Comparison of ENCODE assay signal across 8 cellular contexts in the genomic region with DNA sequence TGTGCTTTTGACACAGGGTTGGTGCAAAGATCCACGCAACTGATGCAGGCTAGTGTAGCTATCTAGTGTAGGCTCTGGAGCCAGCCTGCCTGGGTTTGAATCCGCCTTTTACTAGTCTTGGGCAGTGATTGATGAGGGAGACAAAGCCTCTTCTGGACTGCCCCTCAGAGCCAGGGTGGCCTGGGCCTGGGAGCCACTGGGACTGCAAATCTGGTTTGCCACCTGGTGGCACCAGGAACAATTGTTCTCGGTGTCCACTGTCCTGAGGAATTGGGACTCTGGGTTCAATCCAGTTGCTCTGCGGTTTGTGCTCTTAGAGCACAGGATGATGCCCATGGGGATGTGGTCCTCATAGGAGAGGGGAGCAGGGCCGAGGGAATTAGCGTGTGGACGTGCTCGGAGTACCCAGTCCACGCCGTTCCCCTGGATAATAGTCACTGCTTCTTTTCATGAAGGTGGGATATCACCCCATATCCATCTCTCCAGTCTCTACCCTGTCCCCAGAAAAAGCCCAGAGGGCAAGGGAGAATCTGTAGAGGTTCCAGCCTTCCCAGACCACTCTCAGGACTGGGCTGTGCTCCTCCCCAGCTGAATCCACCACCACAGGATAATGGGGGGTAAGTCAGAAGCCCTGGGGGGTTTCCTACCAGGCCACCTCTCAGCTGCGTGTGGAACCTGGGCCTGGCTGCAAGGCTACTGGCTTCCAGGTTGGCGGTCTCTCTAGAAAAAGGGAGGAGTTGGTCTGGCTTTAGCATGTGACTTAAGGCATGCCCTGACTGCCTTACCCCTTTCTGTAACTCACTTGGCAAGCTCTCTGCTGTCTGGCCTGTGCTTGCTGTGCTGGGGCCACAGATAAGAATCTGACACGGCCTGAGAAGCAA. TPM values are rescaled to one million over a fixed set of nuclear protein-coding genes. Genes with fewer than 3 reads are reported as not detected.
DNase-seq lines count a peak whose midpoint lies in the region; ATAC-seq and TF ChIP-seq lines count a peak whose summit lies in the region.

No MANE protein-coding gene starts in this region.

- BruUV-seq in OCI-LY7 (replicated peaks; lab: Mats Ljungman, UMichigan), result no TSS peak

- POLR2A ChIA-PET in OCI-LY7 (lab: Charles Lee), result interaction anchor here (0.6 kb wide), 1 partner anchor 57 kb away, joined by 3 read pairs; no protein-coding TSS in a partner anchor

- no peaks in the 10 kb centered on the region for H3K27me3 ChIP-seq in endodermal cell (ENCODE audit: control insufficient read depth, insufficient read depth, low read length, poor library complexity, severe bottlenecking)

- H3K9me3 Mint-ChIP-seq in endodermal cell (no peaks in the 10 kb centered on the region), progenitor cell of endocrine pancreas (ENCODE audit: low read depth) (no peaks in the 10 kb centered on the region)

- H3K27ac ChIP-seq in OCI-LY7 (ENCODE audit: low read depth, low read length, poor library complexity, severe bottlenecking) (no peak overlapping the region), endodermal cell (ENCODE audit: low read depth, low read length) (no peak overlapping the region)

- H3K9ac ChIP-seq in endodermal cell (ENCODE audit: extremely low read depth, low read length, poor library complexity, severe bottlenecking), result no peak overlapping the region

- H3K27ac Mint-ChIP-seq in endodermal cell (no peak overlapping the region), progenitor cell of endocrine pancreas (no peak overlapping the region)

- ATAC-seq in HG03442 (IDR thresholded peaks at IDR 0.05; ENCODE audit: unreplicated experiment), result no peak

- TF ChIP-seq CTCF in OCI-LY7 (conservative IDR thresholded peaks at IDR 0.05; ENCODE audit: low read length) (peak; percentile 49), endodermal cell (conservative IDR thresholded peaks at IDR 0.05) (peak; percentile 62), progenitor cell of endocrine pancreas (IDR thresholded peaks at IDR 0.05; ENCODE audit: unreplicated experiment) (peak; percentile 14)

- no peaks in the 10 kb centered on the region for H4K20me1 ChIP-seq in OCI-LY7 (ENCODE audit: insufficient read depth, low read length)

- CTCF ChIA-PET in OCI-LY7 (lab: Charles Lee; ENCODE audit: unreplicated experiment), result no interaction called here

- peak overlapping the region; percentile 93 for H3K4me2 ChIP-seq in OCI-LY7 (ENCODE audit: low read length)

- DNase-seq in NCI-H82 (lab: John Stamatoyannopoulos, UW), result peak; percentile 20
- DNase-seq in NCI-H82 treated with DMSO at 0.1 percent for 48 hours (lab: John Stamatoyannopoulos, UW; ENCODE audit: unreplicated experiment), result no peak
- peak; percentile 27 for DNase-seq in OCI-LY7 (ENCODE audit: low spot score)
- no peak for DNase-seq in endodermal cell
- no peak for DNase-seq in progenitor cell of endocrine pancreas (ENCODE audit: low spot score, unreplicated experiment)
- DNase-seq in NOMO-1 (lab: John Stamatoyannopoulos, UW; ENCODE audit: unreplicated experiment in 2 of 2), result no peak
- no peak for DNase-seq in SW 1271 (lab: John Stamatoyannopoulos, UW)

- no peaks in the 10 kb centered on the region for H3K9me2 ChIP-seq in OCI-LY7 (ENCODE audit: insufficient read depth, low read length)

- peaks cover 3% of the 10 kb centered on the region for H3K36me3 ChIP-seq in OCI-LY7 (ENCODE audit: insufficient read depth, low read length)
- H3K36me3 ChIP-seq in endodermal cell (ENCODE audit: control insufficient read depth, insufficient read depth, low read length), result peaks cover 1% of the 10 kb centered on the region

- H3K79me2 ChIP-seq in OCI-LY7 (ENCODE audit: insufficient read depth, low read depth, low read length), result 0 out of 2 replicates have a peak, but pooled peaks cover 6% of the 10 kb centered on the region

- H3K36me3 Mint-ChIP-seq in endodermal cell (ENCODE audit: low read depth) (peaks cover 25% of the 10 kb centered on the region), progenitor cell of endocrine pancreas (ENCODE audit: insufficient read depth) (peaks cover 4% of the 10 kb centered on the region)

- H3K4me3 Mint-ChIP-seq in endodermal cell, result peak overlapping the region; percentile 80
- peak overlapping the region; percentile 84 for H3K4me3 Mint-ChIP-seq in progenitor cell of endocrine pancreas (ENCODE audit: low read depth)

- H3K4me1 Mint-ChIP-seq in endodermal cell (peaks cover 11% of the 10 kb centered on the region), progenitor cell of endocrine pancreas (ENCODE audit: low read depth) (peaks cover 15% of the 10 kb centered on the region)

- H3K27me3 Mint-ChIP-seq in endodermal cell (ENCODE audit: insufficient read depth) (peaks cover 4% of the 10 kb centered on the region), progenitor cell of endocrine pancreas (no peaks in the 10 kb centered on the region)

- intact Hi-C loops in OCI-LY7 (cut with micrococcal nuclease; ENCODE audit: unreplicated experiment), result loop anchor here (2.0 to 10.0 kb wide), 2 partner anchors 47 to 563 kb away; a partner anchor contains a TSS

- H3K9me3 ChIP-seq in OCI-LY7 (ENCODE audit: low read length) (no peaks in the 10 kb centered on the region), endodermal cell (ENCODE audit: control insufficient read depth, low read length) (no peaks in the 10 kb centered on the region)

- WGBS in endodermal cell (ENCODE audit: insufficient coverage in 1 of 2, insufficient read length in 1 of 2), 2 experiments, result 90 to 99% methylated on average over 10 to 13 of the region's 13 CpGs

- H3K4me1 ChIP-seq in OCI-LY7 (ENCODE audit: insufficient read depth, low read length, poor library complexity, severe bottlenecking) (peaks cover 15% of the 10 kb centered on the region), endodermal cell (ENCODE audit: control insufficient read depth, insufficient read depth, low read length) (peaks cover 3% of the 10 kb centered on the region)

- no peak overlapping the region for H2AFZ ChIP-seq in OCI-LY7 (ENCODE audit: low read length)

- H3K4me3 ChIP-seq in OCI-LY7 (ENCODE audit: low read depth, low read length, poor library complexity, severe bottlenecking) (peak overlapping the region; percentile 74), endodermal cell (ENCODE audit: low read length) (no peak overlapping the region)

RNA-seq across cellular contexts. Expression of a gene that starts 1.9 kb away (rescaled TPM):
- total RNA-seq in OCI-LY7 (2014; rRNA removed; shearing (Covaris generic)), result 19.8 and 24.9 TPM in 2 replicates
- total RNA-seq in OCI-LY7 (2022), result 33.7 and 38.5 TPM in 2 replicates
- total RNA-seq in endodermal cell, result 10 to 100 TPM; 27.4 to 33.7 TPM
- polyA plus RNA-seq in endodermal cell (2013, experiment 1 of 2), result 23.3 TPM
- 22.6 TPM for polyA plus RNA-seq in endodermal cell (2013, experiment 2 of 2)
- total RNA-seq in progenitor cell of endocrine pancreas, result 33.4 and 38.8 TPM in 2 replicates

RNA-seq across cellular contexts. Expression of a gene that starts 9.8 kb away (rescaled TPM):
- 67.6 and 89.7 TPM in 2 replicates for total RNA-seq in OCI-LY7 (2014; rRNA removed; shearing (Covaris generic))
- 125 and 134 TPM in 2 replicates for total RNA-seq in OCI-LY7 (2022)
- 100 to 1,000 TPM; 184 to 205 TPM for total RNA-seq in endodermal cell
- 159 TPM for polyA plus RNA-seq in endodermal cell (2013, experiment 1 of 2)
- 153 TPM for polyA plus RNA-seq in endodermal cell (2013, experiment 2 of 2)
- 161 and 170 TPM in 2 replicates for total RNA-seq in progenitor cell of endocrine pancreas

RNA-seq across cellular contexts. Expression of a gene that starts 47.5 kb away (rescaled TPM):
- total RNA-seq in OCI-LY7 (2014; rRNA removed; shearing (Covaris generic)), result 63.2 and 92.8 TPM in 2 replicates
- total RNA-seq in OCI-LY7 (2022) (104 and 113 TPM in 2 replicates), endodermal cell (100 to 1,000 TPM; 112 to 115 TPM), progenitor cell of endocrine pancreas (163 and 165 TPM in 2 replicates)
- 106 TPM for polyA plus RNA-seq in endodermal cell (2013, experiment 1 of 2)
- polyA plus RNA-seq in endodermal cell (2013, experiment 2 of 2), result 105 TPM

Comparison
In these comparisons a context has a peak if more than half of its experiments do, and no peak if none do; other contexts are left out.
1. DNase-seq: peak in NCI-H82 (single experiment) and OCI-LY7 (single experiment); none in NCI-H82 treated with DMSO at 0.1 percent for 48 hours (single experiment), endodermal cell (single experiment), progenitor cell of endocrine pancreas (single experiment), NOMO-1 (0 of 2) and SW 1271 (0 of 2).
2. Peak in every context shown above with its lines, with median percentiles within 50 percentile points of each other: CTCF ChIP-seq.